In the genomic region with DNA sequence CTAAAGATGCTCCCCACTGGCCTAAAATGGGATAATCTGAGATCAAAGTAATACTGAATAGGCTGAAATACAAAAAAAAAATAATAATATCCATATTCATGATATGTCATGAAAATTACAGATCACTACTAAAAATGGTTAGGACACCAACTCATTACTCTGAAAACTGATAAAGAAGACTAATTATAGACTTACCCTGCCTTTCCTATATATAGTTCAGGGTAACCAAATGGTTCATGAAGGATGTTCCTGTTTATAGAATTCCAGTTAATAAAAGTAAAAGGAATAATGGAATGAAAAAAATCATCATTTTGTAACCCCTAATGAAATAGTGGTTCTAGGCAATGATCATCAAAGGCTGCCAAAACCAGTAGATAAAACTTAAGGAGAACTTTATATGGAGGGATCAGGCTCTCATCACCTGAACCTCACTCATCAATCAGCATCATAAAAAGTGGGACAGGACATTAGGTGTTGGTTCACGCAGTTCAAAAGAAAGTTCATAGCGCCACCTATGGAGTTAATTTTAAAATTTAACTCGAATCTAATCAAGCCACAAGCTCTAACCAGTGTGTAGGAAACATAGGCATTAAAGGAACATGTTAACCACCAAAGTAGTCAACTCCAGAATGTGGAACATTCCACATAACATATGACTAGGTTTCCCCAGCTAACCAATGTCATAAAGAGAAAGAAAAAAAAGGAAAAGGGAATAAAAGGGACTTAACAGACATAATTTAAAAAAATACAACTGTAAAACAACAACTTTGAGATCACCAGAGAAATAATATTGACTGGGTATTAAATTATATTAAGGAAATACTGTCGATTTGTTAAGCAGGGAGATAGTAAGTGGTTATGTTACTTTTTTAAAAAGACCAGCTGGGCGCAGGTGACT, we compare ENCODE assay signal across 8 cellular contexts. TPM values are rescaled to one million over a fixed set of nuclear protein-coding genes. Genes with fewer than 3 reads are reported as not detected.
A peak's percentile ranks its signal among the peaks of the same experiment; 100 is the strongest.
DNase-seq lines count a peak whose midpoint lies in the region; ATAC-seq, FAIRE-seq and TF ChIP-seq lines count a peak whose summit lies in the region.

No MANE protein-coding gene starts in this region.

- peak overlapping the region; percentile 69 for H3K27ac Mint-ChIP-seq in chondrocyte (ENCODE audit: unreplicated experiment)
- H3K27ac Mint-ChIP-seq in activated CD4-positive, alpha-beta memory T cell treated with anti-CD3 and anti-CD28 coated beads, Interleukin-2, amount 10 ng/mL, durations not matched to agents 7 days and 5 days = no peak overlapping the region

- no peak for TF ChIP-seq POLR2A in GM12891 (IDR thresholded peaks at IDR 0.05; ENCODE audit: low read depth, low read length)

- H3K36me3 Mint-ChIP-seq in chondrocyte (ENCODE audit: low read depth) = peaks cover 4% of the 10 kb centered on the region
- H3K36me3 Mint-ChIP-seq in activated CD4-positive, alpha-beta memory T cell treated with anti-CD3 and anti-CD28 coated beads, Interleukin-2, amount 10 ng/mL, durations not matched to agents 7 days and 5 days (ENCODE audit: low read depth) = peaks cover 26% of the 10 kb centered on the region

- peaks cover 7% of the 10 kb centered on the region for H3K36me3 ChIP-seq in BJ (ENCODE audit: control insufficient read depth, insufficient read depth, low read length)

- H3K27me3 ChIP-seq in BJ (ENCODE audit: control insufficient read depth, insufficient read depth, low read length) = no peaks in the 10 kb centered on the region

- DNase-seq in BJ (ENCODE audit: low read depth) (no peak), GM12891 (ENCODE audit: insufficient read length, low spot score) (no peak), NCI-H69 (lab: John Stamatoyannopoulos, UW) (peak; percentile 53), chondrocyte (ENCODE audit: low spot score) (no peak), midbrain (lab: John Stamatoyannopoulos, UW) (peak; percentile 18)
- DNase-seq in activated CD4-positive, alpha-beta memory T cell treated with anti-CD3 and anti-CD28 coated beads, Interleukin-2, amount 10 ng/mL, durations not matched to agents 7 days and 5 days = no peak

- peak; percentile 45 for FAIRE-seq in GM12891 (lab: Jason Lieb, UNC)

- H3K4me3 ChIP-seq in BJ (ENCODE audit: low read depth, low read length) = no peak overlapping the region

- TF ChIP-seq CTCF in BJ (IDR thresholded peaks at IDR 0.05; ENCODE audit: insufficient read depth, low read depth, low read length) (peak; percentile 38; the same call in 1 of the 2 replicates), chondrocyte (IDR thresholded peaks at IDR 0.05) (peak; percentile 82)

- H3K27me3 Mint-ChIP-seq in chondrocyte (ENCODE audit: low read depth) = no peaks in the 10 kb centered on the region
- H3K27me3 Mint-ChIP-seq in activated CD4-positive, alpha-beta memory T cell treated with anti-CD3 and anti-CD28 coated beads, Interleukin-2, amount 10 ng/mL, durations not matched to agents 7 days and 5 days = no peaks in the 10 kb centered on the region

- no peak for ATAC-seq in HG02571 (IDR thresholded peaks at IDR 0.05; ENCODE audit: unreplicated experiment)
- ATAC-seq in HG02852 (IDR thresholded peaks at IDR 0.05; ENCODE audit: unreplicated experiment) = no peak

- CTCF ChIA-PET in BJ (lab: Yijun Ruan, JAX) = interaction anchor here (0.6 to 2.4 kb wide), 8 partner anchors 9 to 696 kb away, joined by 3 to 8 read pairs (median 4); no protein-coding TSS in a partner anchor
- CTCF ChIA-PET in activated CD4-positive, alpha-beta memory T cell treated with anti-CD3 and anti-CD28 coated beads, Interleukin-2, amount 10 ng/mL, durations not matched to agents 7 days and 5 days (lab: Charles Lee) = interaction anchor here (0.6 to 4.3 kb wide), 13 partner anchors 8 to 1127 kb away, joined by 3 to 27 read pairs (median 4); a partner anchor contains a TSS

- no peak overlapping the region for H3K4me3 Mint-ChIP-seq in chondrocyte (ENCODE audit: unreplicated experiment)
- H3K4me3 Mint-ChIP-seq in activated CD4-positive, alpha-beta memory T cell treated with anti-CD3 and anti-CD28 coated beads, Interleukin-2, amount 10 ng/mL, durations not matched to agents 7 days and 5 days = no peak overlapping the region

- H3K4me1 Mint-ChIP-seq in chondrocyte (ENCODE audit: low read depth) = peaks cover 26% of the 10 kb centered on the region
- peaks cover 15% of the 10 kb centered on the region for H3K4me1 Mint-ChIP-seq in activated CD4-positive, alpha-beta memory T cell treated with anti-CD3 and anti-CD28 coated beads, Interleukin-2, amount 10 ng/mL, durations not matched to agents 7 days and 5 days

- POLR2A ChIA-PET in BJ (lab: Charles Lee) = no interaction called here
- POLR2A ChIA-PET in activated CD4-positive, alpha-beta memory T cell treated with anti-CD3 and anti-CD28 coated beads, Interleukin-2, amount 10 ng/mL, durations not matched to agents 7 days and 5 days (lab: Charles Lee) = interaction anchor here (0.7 kb wide), 1 partner anchor 34 kb away, joined by 3 read pairs; no protein-coding TSS in a partner anchor

- H3K9me3 Mint-ChIP-seq in chondrocyte (ENCODE audit: low read depth) = no peaks in the 10 kb centered on the region
- H3K9me3 Mint-ChIP-seq in activated CD4-positive, alpha-beta memory T cell treated with anti-CD3 and anti-CD28 coated beads, Interleukin-2, amount 10 ng/mL, durations not matched to agents 7 days and 5 days = no peaks in the 10 kb centered on the region

TF ChIP-seq in GM12891, 5 proteins besides CTCF, POLR2A, EP300 and RAD21:
- TF ChIP-seq TAF1 (IDR thresholded peaks at IDR 0.05; ENCODE audit: low read depth, low read length) = no peak
- no peak for TF ChIP-seq PAX5 (IDR thresholded peaks at IDR 0.05; ENCODE audit: insufficient read depth, low read length, severe bottlenecking)
- no peak for TF ChIP-seq POU2F2 (IDR thresholded peaks at IDR 0.05; ENCODE audit: low read depth, low read length)
- TF ChIP-seq POLR2AphosphoS5 (IDR thresholded peaks at IDR 0.05; ENCODE audit: low read depth, low read length) = no peak
- TF ChIP-seq SPI1 (IDR thresholded peaks at IDR 0.05; ENCODE audit: low read depth, low read length) = no peak
TF ChIP-seq in GM12891: peak in this region for 0.

RNA-seq across cellular contexts. Expression of a gene that starts 35.7 kb away (rescaled TPM):
- 91.7 and 260 TPM in 2 replicates for polyA plus RNA-seq in BJ (2011; rRNA removed)
- polyA minus RNA-seq in BJ (2011; rRNA and poly(A)+ RNA removed) = 47.9 and 58.2 TPM in 2 replicates
- polyA plus RNA-seq in GM12891 (2012; ENCODE audit: low read depth, missing spikeins) = 59.0 TPM
- 126 to 179 TPM (median 174 TPM) in 3 replicates for total RNA-seq in chondrocyte
- total RNA-seq in activated CD4-positive, alpha-beta memory T cell treated with anti-CD3 and anti-CD28 coated beads, Interleukin-2, amount 10 ng/mL, durations not matched to agents 7 days and 5 days = 10 to 100 TPM; 48.1 to 49.2 TPM

RNA-seq across cellular contexts. Expression of a gene that starts 49.3 kb away (rescaled TPM):
- 1.7 and 2.2 TPM in 2 replicates for polyA plus RNA-seq in BJ (2011; rRNA removed)
- 0.51 and 0.71 TPM in 2 replicates for polyA minus RNA-seq in BJ (2011; rRNA and poly(A)+ RNA removed)
- polyA plus RNA-seq in GM12891 (2012; ENCODE audit: low read depth, missing spikeins) = 2.8 TPM
- 1.7 to 2.2 TPM (median 2.0 TPM) in 3 replicates for total RNA-seq in chondrocyte
- 1 to 10 TPM; 1.5 to 1.6 TPM for total RNA-seq in activated CD4-positive, alpha-beta memory T cell treated with anti-CD3 and anti-CD28 coated beads, Interleukin-2, amount 10 ng/mL, durations not matched to agents 7 days and 5 days

Comparison
In these comparisons a context has a peak if more than half of its experiments do, and no peak if none do; other contexts are left out.
1. DNase-seq: peak in NCI-H69 (single experiment) and midbrain (single experiment); none in BJ (single experiment), GM12891 (single experiment), chondrocyte (single experiment) and activated CD4-positive, alpha-beta memory T cell treated with anti-CD3 and anti-CD28 coated beads, Interleukin-2, amount 10 ng/mL, durations not matched to agents 7 days and 5 days (single experiment).